Comparison of ENCODE assay signal across 1 cellular context in genomic region chr1:30738040-30738441, GRCh38.
TF ChIP-seq lines count a peak whose summit lies in the region.

No MANE protein-coding gene starts in this region.

TF ChIP-seq in K562, 482 proteins besides CTCF, POLR2A, EP300 and RAD21 (continued from another document):
- TF ChIP-seq USF2 (CRISPR knock-in tag; IDR thresholded peaks at IDR 0.05), result no peak
- TF ChIP-seq ZNF324 (CRISPR knock-in tag; IDR thresholded peaks at IDR 0.05), result no peak
- TF ChIP-seq ZNF639 (CRISPR knock-in tag; conservative IDR thresholded peaks at IDR 0.05 in 1 of 2, IDR thresholded peaks at IDR 0.05 in 1 of 2), result no peak
- no peak for TF ChIP-seq RB1 (IDR thresholded peaks at IDR 0.05; ENCODE audit: low read depth)
- TF ChIP-seq PHB2 (IDR thresholded peaks at IDR 0.05; ENCODE audit: low read depth), result no peak
- TF ChIP-seq NUFIP1 (IDR thresholded peaks at IDR 0.05; ENCODE audit: partially characterized antibody), result no peak
- TF ChIP-seq ATF2 (CRISPR knock-in tag; IDR thresholded peaks at IDR 0.05), result no peak
- TF ChIP-seq ILF3 (IDR thresholded peaks at IDR 0.05; ENCODE audit: borderline replicate concordance), result no peak
- TF ChIP-seq PTBP1 (IDR thresholded peaks at IDR 0.05; ENCODE audit: low read depth, low read length), result no peak
- no peak for TF ChIP-seq MCM5 (IDR thresholded peaks at IDR 0.05; ENCODE audit: low read depth)
- no peak for TF ChIP-seq STAT5B (CRISPR knock-in tag; IDR thresholded peaks at IDR 0.05)
- TF ChIP-seq E2F5 (CRISPR knock-in tag; IDR thresholded peaks at IDR 0.05), result no peak; the same call in 1 of the 2 replicates
- 0 out of 2 replicates have a peak, but pooled peaks have one; percentile 3 for TF ChIP-seq CREM (IDR thresholded peaks at IDR 0.05; ENCODE audit: low read depth)
- TF ChIP-seq ZNF695 (CRISPR knock-in tag; IDR thresholded peaks at IDR 0.05), result no peak
- no peak for TF ChIP-seq ELF1 (tag; IDR thresholded peaks at IDR 0.05)
- no peak for TF ChIP-seq REST (CRISPR knock-in tag; IDR thresholded peaks at IDR 0.05; ENCODE audit: low read depth)
- TF ChIP-seq ZSCAN32 (CRISPR knock-in tag; IDR thresholded peaks at IDR 0.05), result no peak
- TF ChIP-seq BDP1 (IDR thresholded peaks at IDR 0.05; ENCODE audit: insufficient read depth, insufficient read length), result no peak
- no peak for TF ChIP-seq HNRNPH1 (optimal IDR thresholded peaks at IDR 0.05; ENCODE audit: low read depth, low read length)
- no peak for TF ChIP-seq KAT7 (CRISPR knock-in tag; IDR thresholded peaks at IDR 0.05; ENCODE audit: borderline replicate concordance)
- no peak for TF ChIP-seq MXD1 (CRISPR knock-in tag; IDR thresholded peaks at IDR 0.05; ENCODE audit: borderline replicate concordance, poor library complexity, severe bottlenecking)
- no peak for TF ChIP-seq CUX1 (CRISPR knock-in tag; IDR thresholded peaks at IDR 0.05)
- TF ChIP-seq ZNF398 (CRISPR knock-in tag; IDR thresholded peaks at IDR 0.05), result no peak
- TF ChIP-seq ILK (tag; IDR thresholded peaks at IDR 0.05; ENCODE audit: borderline replicate concordance, low read depth), result no peak
- TF ChIP-seq CREB5 (CRISPR knock-in tag; IDR thresholded peaks at IDR 0.05), result no peak
- no peak for TF ChIP-seq ZNF175 (CRISPR knock-in tag; IDR thresholded peaks at IDR 0.05; ENCODE audit: low read depth)
- TF ChIP-seq E2F6 (IDR thresholded peaks at IDR 0.05; ENCODE audit: borderline replicate concordance in 1 of 2, extremely low read depth in 1 of 2, insufficient read depth in 1 of 2, insufficient read length in 1 of 2, low read depth in 1 of 2, low read length in 1 of 2, poor library complexity in 1 of 2, severe bottlenecking in 1 of 2), result no peak
TF ChIP-seq in K562: peak in this region for 38.
